1 cellular context compared by ENCODE assay signal in genomic region chr17:7351665-7352558, GRCh38.
TF ChIP-seq lines count a peak whose summit lies in the region.

KCTD11 (plus strand) TSS chr17:7352162.

TF ChIP-seq in A549, 52 proteins besides CTCF, POLR2A, EP300 and RAD21 (continued from another document):
- TF ChIP-seq E2F6 (IDR thresholded peaks at IDR 0.05; ENCODE audit: borderline replicate concordance, low read depth) (no peak), CBX2 (IDR thresholded peaks at IDR 0.05; ENCODE audit: borderline replicate concordance, low read depth) (no peak), ZC3H11A (IDR thresholded peaks at IDR 0.05) (no peak), TP53 (CRISPR knock-in tag; IDR thresholded peaks at IDR 0.05) (0 out of 2 replicates have a peak, but pooled peaks have one; percentile 17), PHF8 (IDR thresholded peaks at IDR 0.05; ENCODE audit: borderline replicate concordance, low read depth) (peak; percentile 49; the same call in 1 of the 2 replicates), MAX (IDR thresholded peaks at IDR 0.05) (no peak; the same call in 1 of the 2 replicates), JUNB (IDR thresholded peaks at IDR 0.05) (peak; percentile 26; the same call in 1 of the 2 replicates), RFX5 (IDR thresholded peaks at IDR 0.05) (no peak), RCOR1 (IDR thresholded peaks at IDR 0.05; ENCODE audit: low read depth, low read length) (no peak), JUN (IDR thresholded peaks at IDR 0.05) (peak; percentile 92 to 96), NPAS2 (CRISPR knock-in tag; IDR thresholded peaks at IDR 0.05; ENCODE audit: borderline replicate concordance) (no peak), KDM1A (IDR thresholded peaks at IDR 0.05; ENCODE audit: low read depth) (no peak), KDM5A (IDR thresholded peaks at IDR 0.05) (no peak), POLR2AphosphoS2 (conservative IDR thresholded peaks at IDR 0.05; ENCODE audit: low read length) (no peak), ATOH8 (CRISPR knock-in tag; IDR thresholded peaks at IDR 0.05; ENCODE audit: low read depth) (no peak), CEBPB (IDR thresholded peaks at IDR 0.05) (no peak), CHD4 (IDR thresholded peaks at IDR 0.05; ENCODE audit: borderline replicate concordance) (no peak), HOXB5 (CRISPR knock-in tag; IDR thresholded peaks at IDR 0.05) (no peak), MAFK (IDR thresholded peaks at IDR 0.05; ENCODE audit: partially characterized antibody) (peak; percentile 23), NFE2L2 (conservative IDR thresholded peaks at IDR 0.05; ENCODE audit: low read length) (no peak), SMC3 (IDR thresholded peaks at IDR 0.05) (no peak; the same call in 2 of the 3 replicates), MYC (IDR thresholded peaks at IDR 0.05; ENCODE audit: borderline replicate concordance, low read length) (no peak; the same call in 1 of the 2 replicates), REST (IDR thresholded peaks at IDR 0.05) (0 out of 2 replicates have a peak, but pooled peaks have one; percentile 9), RNF2 (IDR thresholded peaks at IDR 0.05; ENCODE audit: borderline replicate concordance, low read depth) (no peak), HEYL (CRISPR knock-in tag; IDR thresholded peaks at IDR 0.05) (no peak), HES2 (IDR thresholded peaks at IDR 0.05) (no peak), HMGXB4 (CRISPR knock-in tag; IDR thresholded peaks at IDR 0.05; ENCODE audit: borderline replicate concordance) (peak; percentile 68; the same call in 1 of the 2 replicates), GATA3 (IDR thresholded peaks at IDR 0.05; ENCODE audit: borderline replicate concordance) (0 out of 2 replicates have a peak, but pooled peaks have one; percentile 25), ESRRA (IDR thresholded peaks at IDR 0.05; ENCODE audit: borderline replicate concordance, low read length) (no peak), ZSCAN20 (CRISPR knock-in tag; IDR thresholded peaks at IDR 0.05) (no peak), PBX3 (IDR thresholded peaks at IDR 0.05) (peak; percentile 50; the same call in 1 of the 2 replicates), FOSB (CRISPR knock-in tag; IDR thresholded peaks at IDR 0.05) (no peak), USF2 (IDR thresholded peaks at IDR 0.05) (no peak)
